ENCODE assay signal across 8 cellular contexts in the genomic region with DNA sequence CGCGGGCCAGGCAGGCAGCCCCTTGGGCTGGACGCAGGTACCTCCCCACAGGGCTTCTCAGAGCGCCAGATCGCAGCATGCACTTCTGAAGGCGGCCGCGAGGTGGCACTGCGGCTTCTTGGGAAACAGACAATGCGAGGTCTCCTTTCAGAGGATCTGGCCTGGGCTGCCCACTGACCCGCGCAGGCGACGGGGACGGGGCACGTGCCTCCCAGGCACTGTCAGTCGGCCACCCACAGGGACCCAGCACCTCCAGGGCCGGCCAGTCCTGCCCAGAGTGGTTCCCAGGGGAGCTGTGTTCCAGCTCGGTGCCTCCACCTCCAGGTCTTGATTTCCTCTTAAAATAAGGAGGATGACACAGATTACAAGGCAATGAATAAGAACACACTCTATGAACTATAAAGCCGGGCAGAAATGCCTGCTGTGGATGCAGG. TPM values are rescaled to one million over a fixed set of nuclear protein-coding genes. Genes with fewer than 3 reads are reported as not detected.
DNase-seq lines count a peak whose midpoint lies in the region; ATAC-seq and TF ChIP-seq lines count a peak whose summit lies in the region.

No MANE protein-coding gene starts in this region.

- intact Hi-C loops in mammary epithelial cell (cut with micrococcal nuclease), result loop anchor here (1.0 to 5.0 kb wide), 8 partner anchors 71 to 868 kb away; a partner anchor contains a TSS

- no TSS peak for BruUV-seq in mammary epithelial cell (replicated peaks; lab: Mats Ljungman, UMichigan)

- H3K4me3 ChIP-seq in HAP-1 (no peak overlapping the region), mammary epithelial cell (replicated peaks in 1 of 3; ENCODE audit: insufficient read depth in 1 of 3, low read depth in 2 of 3, low read length in 3 of 3) (peak overlapping the region in 1 of 3 experiments; percentile 15)

- in situ Hi-C loops in HAP-1 (cut with MboI; ENCODE audit: low sequenced_read_pairs) (loop anchor here (10.0 to 25.0 kb wide), 2 partner anchors 783 to 865 kb away; no protein-coding TSS in a partner anchor), mammary epithelial cell (cut with MboI; ENCODE audit: low sequenced_read_pairs in 2 of 2) (loop anchor here (10.0 to 25.0 kb wide), 3 partner anchors 325 to 783 kb away; no protein-coding TSS in a partner anchor)

- TF ChIP-seq CTCF in mammary epithelial cell (conservative IDR thresholded peaks at IDR 0.05 in 1 of 2, IDR thresholded peaks at IDR 0.05 in 1 of 2; ENCODE audit: extremely low read depth in 1 of 2, insufficient read depth in 1 of 2, low read depth in 1 of 2, low read length in 2 of 2), result peak; percentile 90 to 95

- H3K79me2 ChIP-seq in mammary epithelial cell (ENCODE audit: insufficient read depth, low read length), result no peaks in the 10 kb centered on the region

- peak overlapping the region; percentile 68 for H2AFZ ChIP-seq in mammary epithelial cell (ENCODE audit: low read depth, low read length)

- no peak overlapping the region for H3K9ac ChIP-seq in mammary epithelial cell (ENCODE audit: insufficient read depth, low read length)

- WGBS in mammary epithelial cell (ENCODE audit: low coverage, missing lambda C conversion rate), result 2% methylated on average over 16 of the region's 20 CpGs

- no peaks in the 10 kb centered on the region for H3K36me3 ChIP-seq in HAP-1 (replicated peaks)
- H3K36me3 ChIP-seq in mammary epithelial cell (ENCODE audit: insufficient read depth, low read length), result no peaks in the 10 kb centered on the region

- H3K27me3 ChIP-seq in HAP-1 (ENCODE audit: low read depth) (no peaks in the 10 kb centered on the region; the same call in none of the 2 replicates), mammary epithelial cell (ENCODE audit: insufficient read depth, low read length) (no peaks in the 10 kb centered on the region)

- no peak for ATAC-seq in HG03354 (IDR thresholded peaks at IDR 0.05; ENCODE audit: poor library complexity, severe bottlenecking, unreplicated experiment)

- H3K4me1 ChIP-seq in HAP-1, result no peaks in the 10 kb centered on the region
- peaks cover 5% of the 10 kb centered on the region for H3K4me1 ChIP-seq in mammary epithelial cell (ENCODE audit: insufficient read depth, low read length)

- dilution Hi-C loops in mammary epithelial cell (cut with HindIII; ENCODE audit: low sequenced_read_pairs), result no loop called here

- H4K20me1 ChIP-seq in mammary epithelial cell (ENCODE audit: insufficient read depth, low read length), result no peaks in the 10 kb centered on the region

- H3K9me3 ChIP-seq in HAP-1 (no peaks in the 10 kb centered on the region), mammary epithelial cell (replicated peaks; ENCODE audit: insufficient read depth, low read length) (no peaks in the 10 kb centered on the region)

- CTCF ChIA-PET in mammary epithelial cell (lab: Charles Lee; ENCODE audit: low non-redundant PET), result no interaction called here

- no peak overlapping the region for H3K27ac ChIP-seq in mammary epithelial cell (ENCODE audit: insufficient read depth, low read depth, low read length)

- H3K4me2 ChIP-seq in mammary epithelial cell (ENCODE audit: insufficient read depth, low read depth, low read length), result peak overlapping the region; percentile 65

- DNase-seq in Ammon's horn (ENCODE audit: low spot score), result peak; percentile 83
- DNase-seq in HAP-1 (ENCODE audit: low spot score in 2 of 2), result peak; percentile 45 to 91
- DNase-seq in NCI-H2227 (lab: John Stamatoyannopoulos, UW; ENCODE audit: unreplicated experiment), result peak; percentile 86
- DNase-seq in activated CD4-positive, CD25-positive, alpha-beta regulatory T cell treated with anti-CD3 and anti-CD28 coated beads, Interleukin-2, amount 50 U/mL, for 16 hours (ENCODE audit: low read depth, low spot score), result peak; percentile 55
- DNase-seq in mammary epithelial cell, result peak; percentile 55
- DNase-seq in islet precursor cell, result peak; percentile 92
- DNase-seq in stimulated activated CD4-positive, alpha-beta T cell treated with anti-CD3 and anti-CD28 coated beads, Interleukin-1b, Interleukin-23, amount 100 ng/mL, for 1 hour (ENCODE audit: low read depth in 2 of 2), result peak; percentile 45 to 75

RNA-seq across cellular contexts. Expression of a gene that starts 24.4 kb away (rescaled TPM):
- total RNA-seq in mammary epithelial cell, result 10 to 100 TPM; 12.8 to 18.0 TPM
- polyA plus RNA-seq in mammary epithelial cell, result 6.8 TPM
- 4.0 TPM for polyA minus RNA-seq in mammary epithelial cell

RNA-seq across cellular contexts. Expression of a gene that starts 24.7 kb away (rescaled TPM):
- total RNA-seq in mammary epithelial cell, result 10 to 100 TPM; 16.5 to 30.8 TPM
- polyA plus RNA-seq in mammary epithelial cell, result 30.0 TPM
- 11.7 TPM for polyA minus RNA-seq in mammary epithelial cell
